Comparison of ENCODE assay signal across 8 cellular contexts in genomic region chr7:155533827-155534690, GRCh38. TPM values are rescaled to one million over a fixed set of nuclear protein-coding genes. Genes with fewer than 3 reads are reported as not detected.
DNase-seq lines count a peak whose midpoint lies in the region; ATAC-seq, FAIRE-seq and TF ChIP-seq lines count a peak whose summit lies in the region.

No MANE protein-coding gene starts in this region.

- TF ChIP-seq POLR2A in erythroblast (IDR thresholded peaks at IDR 0.05; ENCODE audit: low read length): no peak

- H3K36me3 ChIP-seq in pancreas: no peaks in the 10 kb centered on the region

- no peak for FAIRE-seq in pancreas (lab: Jason Lieb, UNC)

- H3K4me3 Mint-ChIP-seq in T-helper 1 cell treated with Interleukin-12 subunit alpha and Interleukin-12 subunit beta and Interleukin-4 antibody, amounts not matched to agents 30 μg/mL and 1 μg/mL, for 36 hours: peak overlapping the region; percentile 14

- no peaks in the 10 kb centered on the region for H3K9me3 ChIP-seq in pancreas

- no peak overlapping the region for H3K4me3 ChIP-seq in pancreas

- H3K27ac Mint-ChIP-seq in T-helper 1 cell treated with Interleukin-12 subunit alpha and Interleukin-12 subunit beta and Interleukin-4 antibody, amounts not matched to agents 30 μg/mL and 1 μg/mL, for 36 hours: no peak overlapping the region

- TF ChIP-seq CTCF in GM10266 (IDR thresholded peaks at IDR 0.05; ENCODE audit: control insufficient read depth, insufficient read depth, low read depth, missing control alignments): peak; percentile 67
- TF ChIP-seq CTCF in pancreas (IDR thresholded peaks at IDR 0.05): peak in 2 of 4 donors; percentile 11 to 23

- H3K4me1 ChIP-seq in pancreas: no peaks in the 10 kb centered on the region

- H3K27me3 Mint-ChIP-seq in T-helper 1 cell treated with Interleukin-12 subunit alpha and Interleukin-12 subunit beta and Interleukin-4 antibody, amounts not matched to agents 30 μg/mL and 1 μg/mL, for 36 hours (ENCODE audit: low read depth): peaks cover 66% of the 10 kb centered on the region

- H3K4me1 Mint-ChIP-seq in T-helper 1 cell treated with Interleukin-12 subunit alpha and Interleukin-12 subunit beta and Interleukin-4 antibody, amounts not matched to agents 30 μg/mL and 1 μg/mL, for 36 hours (ENCODE audit: low read depth): peaks cover 7% of the 10 kb centered on the region

- H3K36me3 Mint-ChIP-seq in T-helper 1 cell treated with Interleukin-12 subunit alpha and Interleukin-12 subunit beta and Interleukin-4 antibody, amounts not matched to agents 30 μg/mL and 1 μg/mL, for 36 hours (ENCODE audit: low read depth): peaks cover 3% of the 10 kb centered on the region

- peak; percentile 82 for DNase-seq in GM10266 (ENCODE audit: extremely low spot score)
- peak; percentile 7 to 8 for DNase-seq in erythroblast (lab: John Stamatoyannopoulos, UW)
- DNase-seq in pancreas: peak in 2 of 6 donors; percentile 28 to 52
- DNase-seq in GDM1 (lab: John Stamatoyannopoulos, UW): no peak

- no peaks in the 10 kb centered on the region for H3K9me3 Mint-ChIP-seq in T-helper 1 cell treated with Interleukin-12 subunit alpha and Interleukin-12 subunit beta and Interleukin-4 antibody, amounts not matched to agents 30 μg/mL and 1 μg/mL, for 36 hours

- peaks cover 0 to 10% (median 0%) of the 10 kb centered on the region in 4 donors for H3K27me3 ChIP-seq in pancreas

- intact Hi-C loops in pancreas (cut with DNase I): no loop called here

- ATAC-seq in HG03469 (IDR thresholded peaks at IDR 0.05; ENCODE audit: unreplicated experiment): peak; percentile 45
- peak in 3 of 4 donors; percentile 45 to 66 (median 58) for ATAC-seq in pancreas
- ATAC-seq in GM19395 (IDR thresholded peaks at IDR 0.05; ENCODE audit: unreplicated experiment): no peak
- ATAC-seq in GM19455 (IDR thresholded peaks at IDR 0.05; ENCODE audit: unreplicated experiment): no peak

- 51 to 61% methylated on average over 27 of the region's 27 CpGs for WGBS in pancreas, 2 donors

- no peak overlapping the region for H3K27ac ChIP-seq in pancreas

RNA-seq across cellular contexts. Expression of gene CNPY1, which starts 12.3 kb away (rescaled TPM):
- total RNA-seq in pancreas: not detected
- not detected for polyA plus RNA-seq in pancreas

Comparison
In these comparisons a context has a peak if more than half of its experiments do, and no peak if none do; other contexts are left out.
1. ATAC-seq: peak in HG03469 (single experiment) and pancreas (3 of 4); none in GM19395 (single experiment) and GM19455 (single experiment).